18 cellular contexts compared by ENCODE assay signal in the genomic region with DNA sequence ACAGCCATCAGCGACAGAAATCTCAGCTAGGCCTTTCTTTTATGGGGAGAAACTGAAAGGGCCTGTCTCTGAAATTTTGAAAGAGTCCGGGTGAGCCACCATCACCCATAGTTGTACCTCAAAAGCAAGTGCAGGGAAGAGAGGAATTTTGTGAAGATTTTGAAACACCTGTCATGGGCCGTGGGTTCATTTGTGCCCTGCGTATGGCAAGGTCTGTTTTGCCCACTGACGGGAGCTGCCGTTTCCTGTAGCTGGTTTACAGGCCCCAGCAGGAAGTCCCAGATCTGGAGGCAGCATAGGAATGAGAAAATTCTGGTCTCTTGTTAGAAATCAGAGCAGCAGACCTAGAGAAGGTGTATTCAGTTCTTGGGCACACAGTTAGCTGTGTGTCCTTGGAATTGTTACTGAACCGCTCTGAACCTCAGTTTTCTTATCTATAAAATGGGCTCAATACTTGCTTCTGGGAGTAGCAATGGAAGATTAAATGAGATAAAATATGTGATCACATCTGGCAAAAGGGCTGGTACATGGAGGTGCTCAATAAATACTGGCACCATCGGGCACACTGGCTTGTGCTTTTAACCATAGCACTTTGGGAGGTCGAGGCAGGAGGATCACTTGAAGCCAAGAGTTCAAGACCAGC. TPM values are rescaled to one million over a fixed set of nuclear protein-coding genes. Genes with fewer than 3 reads are reported as not detected.
DNase-seq lines count a peak whose midpoint lies in the region; ATAC-seq and TF ChIP-seq lines count a peak whose summit lies in the region.
"Had no signal": no experiment of that assay in that cellular context is flagged by ENCODE, and none has a peak within 500 bp of the region (broad histone marks: within the 10 kb centered on the region; RNA-seq: fewer than 3 reads in every experiment).

No MANE protein-coding gene starts in this region.

- ATAC-seq in activated T-cell treated with anti-CD3 and anti-CD28 coated beads, Interleukin-2, amount 50 U/mL, for 72 hours (replicated peaks in 1 of 2) = no peak
- ATAC-seq in CD4-positive, CD25-positive, alpha-beta regulatory T cell (ENCODE audit: low read depth in 2 of 2) = no peak
- ATAC-seq in T-cell (replicated peaks in 1 of 4) = peak; percentile 31 to 61 (median 58)
- peak; percentile 58 to 68 for ATAC-seq in naive thymus-derived CD8-positive, alpha-beta T cell
- ATAC-seq in stimulated activated naive B cell treated with anti-CD40 and anti-IgM and Interleukin-4, amounts not matched to agents 10 μg/mL and 1 μg/mL and 100 μg/mL, for 72 hours (replicated peaks) = no peak
- ATAC-seq: A549, PC-3 had no signal

- TF ChIP-seq POLR2A in suprapubic skin (IDR thresholded peaks at IDR 0.05) = no peak

- H3K27me3 ChIP-seq in CD4-positive, CD25-positive, alpha-beta regulatory T cell (ENCODE audit: control insufficient read depth, insufficient read depth, low read length) = no peaks in the 10 kb centered on the region
- no peaks in the 10 kb centered on the region for H3K27me3 ChIP-seq in suprapubic skin
- H3K27me3 ChIP-seq: MG63 had no signal

- no peak for TF ChIP-seq EP300 in suprapubic skin (IDR thresholded peaks at IDR 0.05)

- no peaks in the 10 kb centered on the region for H3K36me3 ChIP-seq in CD4-positive, CD25-positive, alpha-beta regulatory T cell (ENCODE audit: control insufficient read depth, insufficient read depth, low read length)
- H3K36me3 ChIP-seq in suprapubic skin = no peaks in the 10 kb centered on the region
- H3K36me3 ChIP-seq: MG63 had no signal

- H3K27ac ChIP-seq in CD4-positive, CD25-positive, alpha-beta regulatory T cell (ENCODE audit: insufficient read depth, low read length, poor library complexity, severe bottlenecking) = no peak overlapping the region
- no peak overlapping the region for H3K27ac ChIP-seq in suprapubic skin
- H3K27ac ChIP-seq: A549 had no signal

- peak overlapping the region; percentile 35 to 45 for H3K4me3 Mint-ChIP-seq in activated T-cell treated with anti-CD3 and anti-CD28 coated beads, Interleukin-2, amount 50 U/mL, for 72 hours
- peak overlapping the region in 2 of 4 donors; percentile 41 to 46 for H3K4me3 Mint-ChIP-seq in CD4-positive, CD25-positive, alpha-beta regulatory T cell
- H3K4me3 Mint-ChIP-seq in T-cell = peak overlapping the region in 1 of 3 donors; percentile 78
- H3K4me3 Mint-ChIP-seq in naive thymus-derived CD8-positive, alpha-beta T cell = peak overlapping the region in 8 of 10 donors; percentile 32 to 77 (median 56)
- H3K4me3 Mint-ChIP-seq in stimulated activated naive B cell treated with anti-CD40 and anti-IgM and Interleukin-4, amounts not matched to agents 10 μg/mL and 1 μg/mL and 100 μg/mL, for 72 hours = no peak overlapping the region
- H3K4me3 Mint-ChIP-seq: CD14-positive monocyte had no signal

- no peak for TF ChIP-seq CTCF in suprapubic skin (IDR thresholded peaks at IDR 0.05)

- WGBS in suprapubic skin = 93% methylated on average over 9 of the region's 9 CpGs

- H3K4me3 ChIP-seq in CD4-positive, CD25-positive, alpha-beta regulatory T cell (ENCODE audit: low read depth, low read length) = no peak overlapping the region
- no peak overlapping the region for H3K4me3 ChIP-seq in suprapubic skin
- H3K4me3 ChIP-seq: A549, MG63 had no signal

- CTCF ChIA-PET in T-cell (lab: Charles Lee) = no interaction called here

- peaks cover 68% of the 10 kb centered on the region for H3K4me1 Mint-ChIP-seq in activated T-cell treated with anti-CD3 and anti-CD28 coated beads, Interleukin-2, amount 50 U/mL, for 72 hours (ENCODE audit: low read depth)
- H3K4me1 Mint-ChIP-seq in CD4-positive, CD25-positive, alpha-beta regulatory T cell = peaks cover 9 to 77% (median 21%) of the 10 kb centered on the region in 4 donors
- peaks cover 83 to 95% (median 94%) of the 10 kb centered on the region in 3 donors for H3K4me1 Mint-ChIP-seq in T-cell
- peaks cover 43 to 92% (median 83%) of the 10 kb centered on the region in 4 donors for H3K4me1 Mint-ChIP-seq in naive thymus-derived CD8-positive, alpha-beta T cell
- peaks cover 0 to 2% of the 10 kb centered on the region in 2 donors for H3K4me1 Mint-ChIP-seq in stimulated activated naive B cell treated with anti-CD40 and anti-IgM and Interleukin-4, amounts not matched to agents 10 μg/mL and 1 μg/mL and 100 μg/mL, for 72 hours
- H3K4me1 Mint-ChIP-seq: CD14-positive monocyte had no signal

- POLR2A ChIA-PET in T-cell (lab: Charles Lee) = interaction anchor here in 1 of 2 donors (0.7 kb wide), 1 partner anchor 37 kb away, joined by 3 read pairs; no protein-coding TSS in a partner anchor
- POLR2A ChIA-PET in naive thymus-derived CD8-positive, alpha-beta T cell (lab: Charles Lee) = interaction anchor here (0.6 to 3.0 kb wide), 9 partner anchors 7 to 127 kb away, joined by 3 to 26 read pairs (median 4); no protein-coding TSS in a partner anchor

- H3K36me3 Mint-ChIP-seq in activated T-cell treated with anti-CD3 and anti-CD28 coated beads, Interleukin-2, amount 50 U/mL, for 72 hours (ENCODE audit: insufficient read depth in 2 of 2) = peaks cover 2 to 3% of the 10 kb centered on the region in 2 donors
- H3K36me3 Mint-ChIP-seq in CD4-positive, CD25-positive, alpha-beta regulatory T cell = peaks cover 16% of the 10 kb centered on the region
- peaks cover 18% of the 10 kb centered on the region for H3K36me3 Mint-ChIP-seq in T-cell
- H3K36me3 Mint-ChIP-seq in naive thymus-derived CD8-positive, alpha-beta T cell = peaks cover 0 to 14% (median 6%) of the 10 kb centered on the region in 3 donors
- peaks cover 3 to 5% of the 10 kb centered on the region in 2 donors for H3K36me3 Mint-ChIP-seq in stimulated activated naive B cell treated with anti-CD40 and anti-IgM and Interleukin-4, amounts not matched to agents 10 μg/mL and 1 μg/mL and 100 μg/mL, for 72 hours

- no peaks in the 10 kb centered on the region for H3K9me3 Mint-ChIP-seq in activated T-cell treated with anti-CD3 and anti-CD28 coated beads, Interleukin-2, amount 50 U/mL, for 72 hours
- H3K9me3 Mint-ChIP-seq in CD4-positive, CD25-positive, alpha-beta regulatory T cell = peaks cover 0 to 2% (median 0%) of the 10 kb centered on the region in 7 donors
- H3K9me3 Mint-ChIP-seq in T-cell = no peaks in the 10 kb centered on the region
- no peaks in the 10 kb centered on the region for H3K9me3 Mint-ChIP-seq in naive thymus-derived CD8-positive, alpha-beta T cell
- peaks cover 0 to 5% of the 10 kb centered on the region in 2 donors for H3K9me3 Mint-ChIP-seq in stimulated activated naive B cell treated with anti-CD40 and anti-IgM and Interleukin-4, amounts not matched to agents 10 μg/mL and 1 μg/mL and 100 μg/mL, for 72 hours

- peaks cover 6% of the 10 kb centered on the region for H3K27me3 Mint-ChIP-seq in activated T-cell treated with anti-CD3 and anti-CD28 coated beads, Interleukin-2, amount 50 U/mL, for 72 hours (ENCODE audit: low read depth)
- H3K27me3 Mint-ChIP-seq in CD4-positive, CD25-positive, alpha-beta regulatory T cell = peaks cover 4% of the 10 kb centered on the region
- no peaks in the 10 kb centered on the region for H3K27me3 Mint-ChIP-seq in T-cell
- H3K27me3 Mint-ChIP-seq in naive thymus-derived CD8-positive, alpha-beta T cell = no peaks in the 10 kb centered on the region
- H3K27me3 Mint-ChIP-seq in stimulated activated naive B cell treated with anti-CD40 and anti-IgM and Interleukin-4, amounts not matched to agents 10 μg/mL and 1 μg/mL and 100 μg/mL, for 72 hours = peaks cover 11 to 17% of the 10 kb centered on the region in 2 donors

- H3K4me1 ChIP-seq in CD4-positive, CD25-positive, alpha-beta regulatory T cell (ENCODE audit: control insufficient read depth, insufficient read depth, low read length, poor library complexity, severe bottlenecking) = peaks cover 1% of the 10 kb centered on the region
- no peaks in the 10 kb centered on the region for H3K4me1 ChIP-seq in suprapubic skin
- H3K4me1 ChIP-seq: A549 had no signal

- no peaks in the 10 kb centered on the region for H3K9me3 ChIP-seq in CD4-positive, CD25-positive, alpha-beta regulatory T cell (ENCODE audit: control insufficient read depth in 2 of 2, low read length in 2 of 2)
- H3K9me3 ChIP-seq in suprapubic skin = no peaks in the 10 kb centered on the region
- H3K9me3 ChIP-seq: A549, MG63 had no signal

- peak overlapping the region; percentile 18 for H3K27ac Mint-ChIP-seq in activated T-cell treated with anti-CD3 and anti-CD28 coated beads, Interleukin-2, amount 50 U/mL, for 72 hours
- peak overlapping the region; percentile 75 to 91 (median 83) for H3K27ac Mint-ChIP-seq in CD4-positive, CD25-positive, alpha-beta regulatory T cell
- peak overlapping the region; percentile 87 to 89 for H3K27ac Mint-ChIP-seq in T-cell
- H3K27ac Mint-ChIP-seq in naive thymus-derived CD8-positive, alpha-beta T cell = peak overlapping the region; percentile 82 to 96 (median 90)
- no peak overlapping the region for H3K27ac Mint-ChIP-seq in stimulated activated naive B cell treated with anti-CD40 and anti-IgM and Interleukin-4, amounts not matched to agents 10 μg/mL and 1 μg/mL and 100 μg/mL, for 72 hours
- H3K27ac Mint-ChIP-seq: CD14-positive monocyte had no signal

- DNase-seq in activated T-cell treated with anti-CD3 and anti-CD28 coated beads, Interleukin-2, amount 50 U/mL, for 72 hours = no peak
- DNase-seq in activated T-cell treated with anti-CD3 and anti-CD28 coated beads, Interleukin-2, amount 50 U/mL, for 48 hours = no peak
- no peak for DNase-seq in CD4-positive, CD25-positive, alpha-beta regulatory T cell
- peak in 11 of 34 experiments; percentile 11 to 31 (median 19) for DNase-seq in T-cell
- peak in 3 of 10 donors; percentile 22 to 41 (median 25) for DNase-seq in naive thymus-derived CD8-positive, alpha-beta T cell
- no peak for DNase-seq in NCI-H526 treated with DMSO at 0.1 percent for 48 hours (lab: John Stamatoyannopoulos, UW)
- no peak for DNase-seq in stimulated activated naive B cell treated with anti-CD40 and anti-IgM and Interleukin-4, amounts not matched to agents 10 μg/mL and 1 μg/mL and 100 μg/mL, for 72 hours
- DNase-seq in suprapubic skin (ENCODE audit: low spot score in 2 of 2) = no peak
- DNase-seq: DMS79 treated with DMSO at 0.1 percent for 48 hours, GDM1, MG63, NCI-H1092 treated with DMSO at 0.1 percent for 48 hours, NCI-H1694 treated with DMSO at 0.1 percent for 48 hours, NCI-H446, NCI-H748 treated with DMSO at 0.1 percent for 48 hours, PC-3 had no signal

RNA-seq across cellular contexts. Expression of a gene that starts 52.5 kb away (rescaled TPM):
- 10 to 100 TPM in 1 of 2 donors, 1 to 10 TPM in 1; 9.4 to 13.3 TPM for total RNA-seq in activated T-cell treated with anti-CD3 and anti-CD28 coated beads, Interleukin-2, amount 50 U/mL, for 72 hours
- total RNA-seq in CD4-positive, CD25-positive, alpha-beta regulatory T cell = 15.1 TPM
- 1 to 10 TPM; 3.1 to 3.5 (median 3.3) TPM for polyA plus RNA-seq in CD4-positive, CD25-positive, alpha-beta regulatory T cell
- total RNA-seq in T-cell (10 to 100 TPM; 57.5 to 90.5 (median 65.5) TPM), suprapubic skin (10 to 100 TPM in 1 of 4 donors, 1 to 10 TPM in 3; 7.3 to 15.2 (median 8.0) TPM)
- total RNA-seq in naive thymus-derived CD8-positive, alpha-beta T cell = 10 to 100 TPM; 46.0 to 47.2 TPM
- 10 to 100 TPM; 11.3 to 48.3 (median 11.7) TPM for polyA plus RNA-seq in naive thymus-derived CD8-positive, alpha-beta T cell

Comparison
In these comparisons a context has a peak if more than half of its experiments do, and no peak if none do; other contexts are left out.
1. ATAC-seq: peak in T-cell (4 of 4) and naive thymus-derived CD8-positive, alpha-beta T cell (2 of 2); none in activated T-cell treated with anti-CD3 and anti-CD28 coated beads, Interleukin-2, amount 50 U/mL, for 72 hours (0 of 2), CD4-positive, CD25-positive, alpha-beta regulatory T cell (0 of 2) and stimulated activated naive B cell treated with anti-CD40 and anti-IgM and Interleukin-4, amounts not matched to agents 10 μg/mL and 1 μg/mL and 100 μg/mL, for 72 hours (0 of 2).
2. H3K4me3 Mint-ChIP-seq: peak in activated T-cell treated with anti-CD3 and anti-CD28 coated beads, Interleukin-2, amount 50 U/mL, for 72 hours (2 of 2) and naive thymus-derived CD8-positive, alpha-beta T cell (8 of 10); none in stimulated activated naive B cell treated with anti-CD40 and anti-IgM and Interleukin-4, amounts not matched to agents 10 μg/mL and 1 μg/mL and 100 μg/mL, for 72 hours (0 of 2).